1 cellular context compared by ENCODE assay signal in genomic region chr5:41903892-41904799, GRCh38.
TF ChIP-seq lines count a peak whose summit lies in the region.

RIMOC1 (plus strand) TSS chr5:41904344; CDS start chr5:41904368, 24 bp downstream.

TF ChIP-seq in K562, 482 proteins besides CTCF, POLR2A, EP300 and RAD21 (continued from another document):
- peak; percentile 93 for TF ChIP-seq CREM (IDR thresholded peaks at IDR 0.05; ENCODE audit: low read depth)
- peak; percentile 41; the same call in 1 of the 2 replicates for TF ChIP-seq ZNF740 (CRISPR knock-in tag; IDR thresholded peaks at IDR 0.05)
- TF ChIP-seq ZNF740 (tag; IDR thresholded peaks at IDR 0.05): no peak
- peak; percentile 83 to 98 for TF ChIP-seq SRF (CRISPR knock-in tag; IDR thresholded peaks at IDR 0.05)
- peak; percentile 87 for TF ChIP-seq NR2C2 (CRISPR knock-in tag; IDR thresholded peaks at IDR 0.05)
- peak; percentile 99 for TF ChIP-seq NR2C2 (tag; IDR thresholded peaks at IDR 0.05)
- TF ChIP-seq ERF (CRISPR knock-in tag; IDR thresholded peaks at IDR 0.05): peak; percentile 69; the same call in 1 of the 2 replicates
- TF ChIP-seq CTCFL (IDR thresholded peaks at IDR 0.05; ENCODE audit: borderline replicate concordance, insufficient read depth, low read depth, low read length, poor library complexity, severe bottlenecking): no peak
- TF ChIP-seq SPI1 (IDR thresholded peaks at IDR 0.05; ENCODE audit: borderline replicate concordance, low read depth, low read length): peak; percentile 65; the same call in 1 of the 2 replicates
- peak; percentile 28 for TF ChIP-seq SMAD1 (IDR thresholded peaks at IDR 0.05; ENCODE audit: low read depth, low read length, partially characterized antibody)
- no peak for TF ChIP-seq HDAC3 (IDR thresholded peaks at IDR 0.05; ENCODE audit: borderline replicate concordance, partially characterized antibody)
- TF ChIP-seq ETS1 (conservative IDR thresholded peaks at IDR 0.05; ENCODE audit: control insufficient read depth, low read depth, low read length): peak; percentile 90
- TF ChIP-seq U2AF2 (optimal IDR thresholded peaks at IDR 0.05; ENCODE audit: low read depth, low read length): no peak
- peak; percentile 98 for TF ChIP-seq KLF1 (tag; IDR thresholded peaks at IDR 0.05)
- TF ChIP-seq SUPT5H (IDR thresholded peaks at IDR 0.05): peak; percentile 96
- TF ChIP-seq NR0B1 (IDR thresholded peaks at IDR 0.05; ENCODE audit: partially characterized antibody): no peak
- TF ChIP-seq KLF16 (IDR thresholded peaks at IDR 0.05): peak; percentile 96
- TF ChIP-seq USF1 (CRISPR knock-in tag; IDR thresholded peaks at IDR 0.05): peak; percentile 100
- no peak for TF ChIP-seq SP2 (IDR thresholded peaks at IDR 0.05; ENCODE audit: extremely low read depth, low read depth, low read length, poor library complexity, severe bottlenecking)
- peak; percentile 68; the same call in 1 of the 2 replicates for TF ChIP-seq NFIC (IDR thresholded peaks at IDR 0.05)
- TF ChIP-seq TAF15 (IDR thresholded peaks at IDR 0.05; ENCODE audit: low read depth, low read length): no peak
- TF ChIP-seq RBM34 (IDR thresholded peaks at IDR 0.05; ENCODE audit: borderline replicate concordance, insufficient read depth, low read length): no peak
- no peak for TF ChIP-seq ZNF445 (CRISPR knock-in tag; IDR thresholded peaks at IDR 0.05; ENCODE audit: low read depth)
- no peak for TF ChIP-seq DPF2 (IDR thresholded peaks at IDR 0.05)
